1 cellular context compared by ENCODE assay signal in the genomic region with DNA sequence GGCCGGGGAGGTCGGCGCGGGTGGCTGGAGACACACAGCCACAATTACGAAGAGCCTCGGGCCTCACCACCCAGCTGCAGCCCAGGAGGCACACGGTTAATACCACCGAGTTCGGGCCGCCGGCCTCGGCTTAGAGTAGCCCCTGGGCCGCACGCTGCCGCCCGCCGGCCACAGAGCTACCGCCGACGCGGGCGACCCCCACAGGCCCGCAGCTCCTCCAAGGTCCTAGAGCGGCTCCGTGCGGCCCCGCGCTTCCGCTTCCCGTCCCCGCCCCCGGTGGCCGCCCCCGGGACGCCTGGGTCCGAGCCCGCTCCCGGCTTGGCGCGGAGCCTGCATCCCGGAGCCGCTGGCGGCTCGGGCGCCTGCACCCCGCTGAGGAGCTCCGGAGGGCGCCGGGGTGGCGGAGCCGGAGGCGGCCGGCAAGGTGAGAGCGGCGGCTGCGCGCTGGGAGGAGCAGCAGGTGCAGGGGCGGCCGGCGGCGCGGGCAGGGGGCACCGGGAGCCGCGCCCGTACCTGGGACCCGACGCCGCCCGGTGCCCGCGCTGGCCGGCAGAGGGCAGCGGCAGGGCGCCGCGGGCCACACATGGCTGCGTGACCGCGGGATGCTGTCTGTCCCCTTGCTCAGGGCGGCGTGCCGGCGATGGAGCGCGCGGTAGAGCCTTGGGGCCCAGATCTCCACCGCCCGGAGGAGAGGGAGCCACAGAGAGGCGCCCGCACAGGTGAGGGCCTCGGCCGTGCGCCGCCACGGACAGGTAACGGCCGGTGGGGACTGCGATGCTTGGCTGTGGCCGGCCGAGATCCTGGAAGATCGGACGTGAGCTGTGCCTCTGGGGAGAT.
TF ChIP-seq lines count a peak whose summit lies in the region.

A gene (plus strand): TSS at position 266 of the 837 bp plus-strand sequence. CDS start 375 bp downstream, at position 641.

TF ChIP-seq in IMR-90, 13 proteins besides CTCF, POLR2A, EP300 and RAD21:
- TF ChIP-seq, protein P1, sequence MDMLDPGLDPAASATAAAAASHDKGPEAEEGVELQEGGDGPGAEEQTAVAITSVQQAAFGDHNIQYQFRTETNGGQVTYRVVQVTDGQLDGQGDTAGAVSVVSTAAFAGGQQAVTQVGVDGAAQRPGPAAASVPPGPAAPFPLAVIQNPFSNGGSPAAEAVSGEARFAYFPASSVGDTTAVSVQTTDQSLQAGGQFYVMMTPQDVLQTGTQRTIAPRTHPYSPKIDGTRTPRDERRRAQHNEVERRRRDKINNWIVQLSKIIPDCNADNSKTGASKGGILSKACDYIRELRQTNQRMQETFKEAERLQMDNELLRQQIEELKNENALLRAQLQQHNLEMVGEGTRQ (IDR thresholded peaks at IDR 0.05; ENCODE audit: low read depth, low read length), result no peak
- TF ChIP-seq SMC3 (IDR thresholded peaks at IDR 0.05; ENCODE audit: low read depth, low read length) (no peak; the same call in 1 of the 2 replicates), MXI1 (IDR thresholded peaks at IDR 0.05; ENCODE audit: borderline replicate concordance, low read depth, low read length) (peak; percentile 51; the same call in 1 of the 2 replicates)
TF ChIP-seq in IMR-90: peak in this region for 1.
